ENCODE assay signal across 7 cellular contexts in the genomic region with DNA sequence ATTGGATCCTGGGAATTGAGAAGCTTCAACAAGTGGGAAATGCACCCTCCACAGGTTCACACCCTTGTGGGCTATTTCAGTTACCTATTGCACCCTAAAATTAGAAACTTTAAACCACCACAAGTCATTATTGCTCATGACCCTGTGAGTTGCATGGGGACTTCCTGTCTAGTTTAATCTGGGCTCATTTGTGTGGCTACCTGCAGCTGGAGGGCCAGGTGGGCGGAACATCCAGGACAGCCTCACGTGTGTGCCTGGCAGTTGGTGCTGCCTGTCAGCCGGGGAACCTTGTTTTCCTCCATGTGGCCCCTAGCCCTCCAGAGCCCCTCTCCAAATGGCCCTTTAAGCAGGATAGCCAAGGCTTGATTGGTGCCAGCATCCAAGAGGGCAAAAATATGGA.
DNase-seq lines count a peak whose midpoint lies in the region; ATAC-seq, FAIRE-seq and TF ChIP-seq lines count a peak whose summit lies in the region.
"Not testable (repeated sequence)": the region's sequence is repeated elsewhere in the genome, so short reads cannot be mapped to it uniquely, and the experiment has no call there.

No MANE protein-coding gene starts in this region.

- not testable (repeated sequence) for TF ChIP-seq RAD21 in GM12878 (IDR thresholded peaks at IDR 0.05; ENCODE audit: insufficient read depth, low read depth, low read length)

- H3K79me2 ChIP-seq in KMS-11 (ENCODE audit: insufficient read depth, low read depth); GM12878 (ENCODE audit: control insufficient read depth, insufficient read depth, low read length): not testable (repeated sequence)

- not testable (repeated sequence) for H3K27ac ChIP-seq in KMS-11; GM12878 (ENCODE audit: control insufficient read depth, insufficient read depth); transverse colon

- RAD21 ChIA-PET in GM12878 (lab: Charles Lee; ENCODE audit: unreplicated experiment) = not testable (repeated sequence)

- H3K9ac ChIP-seq in KMS-11; GM12878 (ENCODE audit: control insufficient read depth, insufficient read depth, low read length): not testable (repeated sequence)

- peak; percentile 56 for DNase-seq in GM06990 (ENCODE audit: extremely low read depth, insufficient read length)
- DNase-seq in GM12865 (ENCODE audit: low read depth) = peak; percentile 89
- DNase-seq in GM13976 (ENCODE audit: low spot score) = peak; percentile 12
- DNase-seq in NK-92 treated with Interleukin-12 subunit alpha and Interleukin-12 subunit beta, amount 100 ng/mL, for 24 hours (lab: John Stamatoyannopoulos, UW) = peak; percentile 24
- DNase-seq in GM12878 (ENCODE audit: low read depth, low spot score) = peak; percentile 33
- peak; percentile 9 for DNase-seq in transverse colon

- WGBS in GM12878 (ENCODE audit: insufficient coverage, insufficient replicate concordance, low lambda C conversion rate, missing lambda C conversion rate) = 2% methylated on average over 3 of the region's 3 CpGs
- WGBS in transverse colon (ENCODE audit: low coverage in 1 of 2), 2 donors = 94% methylated on average over 3 of the region's 3 CpGs; no CpG with 5 or more reads in 1 of the 2 donors

- H3K4me1 ChIP-seq in KMS-11 (ENCODE audit: low read depth, poor library complexity, severe bottlenecking) = peaks cover 10% of the 10 kb centered on the region
- H3K4me1 ChIP-seq in GM12878 (ENCODE audit: control insufficient read depth, insufficient read depth, low read length); transverse colon: not testable (repeated sequence)

- TF ChIP-seq EP300 in GM12878 (IDR thresholded peaks at IDR 0.05; ENCODE audit: borderline replicate concordance in 1 of 2, control insufficient read depth in 1 of 2, low read depth in 2 of 2, low read length in 2 of 2); transverse colon (IDR thresholded peaks at IDR 0.05; ENCODE audit: low read depth): not testable (repeated sequence)

- CTCF ChIA-PET in GM12878 (lab: Yijun Ruan, JAX) = not testable (repeated sequence)

- not testable (repeated sequence) for BruUV-seq in GM12878 (replicated peaks; lab: Mats Ljungman, UMichigan)

- not testable (repeated sequence) for H3K4me3 ChIP-seq in GM06990 (replicated peaks; ENCODE audit: low read depth, low read length); GM12865 (ENCODE audit: low read depth, low read length); KMS-11 (IDR thresholded peaks at IDR 0.05; ENCODE audit: insufficient read depth, low read depth, low read length); GM12878; transverse colon

- not testable (repeated sequence) for H3K27me3 ChIP-seq in GM06990 (replicated peaks; ENCODE audit: control insufficient read depth, insufficient read depth, low read length); KMS-11 (ENCODE audit: insufficient read depth, low read depth); GM12878 (replicated peaks in 1 of 2; ENCODE audit: control insufficient read depth in 2 of 2, insufficient read depth in 2 of 2, low read length in 1 of 2); transverse colon

- TF ChIP-seq POLR2A in GM12878 (IDR thresholded peaks at IDR 0.05; ENCODE audit: low read depth, low read length); transverse colon (IDR thresholded peaks at IDR 0.05): not testable (repeated sequence)

- SMC1A ChIA-PET in GM12878 (lab: Charles Lee; ENCODE audit: uncharacterized antibody, unreplicated experiment) = not testable (repeated sequence)

- H3K36me3 ChIP-seq in GM06990 (ENCODE audit: control insufficient read depth, insufficient read depth, low read length); KMS-11 (ENCODE audit: insufficient read depth); GM12878 (ENCODE audit: control insufficient read depth in 2 of 2, insufficient read depth in 2 of 2, low read length in 1 of 2); transverse colon: not testable (repeated sequence)

- not testable (repeated sequence) for ATAC-seq in GM12878

- H2AFZ ChIP-seq in KMS-11 (ENCODE audit: low read depth); GM12878 (ENCODE audit: control insufficient read depth, low read depth, low read length): not testable (repeated sequence)

- not testable (repeated sequence) for FAIRE-seq in GM12878 (lab: Jason Lieb, UNC)

- TF ChIP-seq CTCF in GM06990 (IDR thresholded peaks at IDR 0.05; ENCODE audit: insufficient read depth, low read length, poor library complexity, severe bottlenecking); GM12865 (IDR thresholded peaks at IDR 0.05; ENCODE audit: insufficient read depth, low read depth, low read length, missing control alignments); GM13976 (IDR thresholded peaks at IDR 0.05; ENCODE audit: borderline replicate concordance, control extremely low read depth, extremely low read depth, insufficient read depth, missing control alignments); KMS-11 (conservative IDR thresholded peaks at IDR 0.05; ENCODE audit: low read depth, low read length); GM12878 (IDR thresholded peaks at IDR 0.05 in 2 of 3, conservative IDR thresholded peaks at IDR 0.05 in 1 of 3; ENCODE audit: control insufficient read depth in 2 of 3, extremely low read depth in 1 of 3, insufficient read depth in 1 of 3, low read depth in 3 of 3, low read length in 3 of 3); transverse colon (IDR thresholded peaks at IDR 0.05): not testable (repeated sequence)

- POLR2A ChIA-PET in GM12878 (lab: Charles Lee) = not testable (repeated sequence)

- peak overlapping the region; percentile 13; the same call in 1 of the 2 replicates for H3K4me2 ChIP-seq in KMS-11
- peak overlapping the region; percentile 22; the same call in 1 of the 2 replicates for H3K4me2 ChIP-seq in GM12878 (ENCODE audit: control insufficient read depth, insufficient read depth)

- intact Hi-C loops in GM12878 (cut with micrococcal nuclease; ENCODE audit: unreplicated experiment); transverse colon (cut with DNase I; ENCODE audit: low total_unique reads): not testable (repeated sequence)

- in situ Hi-C loops in GM13976 (cut with MboI; ENCODE audit: low sequenced_read_pairs, unreplicated experiment); GM12878 (cut with MboI); transverse colon (cut with MboI; ENCODE audit: low pct_ligation_motif_present in 1 of 4, low pct_unique_long_range_greater_than_20kb in 1 of 4, low sequenced_read_pairs in 3 of 4): not testable (repeated sequence)

- H4K20me1 ChIP-seq in KMS-11 (ENCODE audit: insufficient read depth); GM12878 (ENCODE audit: control insufficient read depth, insufficient read depth): not testable (repeated sequence)

- H3K9me3 ChIP-seq in GM12878 (replicated peaks; ENCODE audit: control insufficient read depth, insufficient read depth, low read length); transverse colon: not testable (repeated sequence)

TF ChIP-seq in GM12878, 131 proteins besides CTCF, POLR2A, EP300 and RAD21 (continues in another document):
- TF ChIP-seq RUNX3 (IDR thresholded peaks at IDR 0.05; ENCODE audit: low read length) (peak; percentile 84), BCL11A (IDR thresholded peaks at IDR 0.05; ENCODE audit: low read depth, low read length) (peak; percentile 53), FOXM1 (IDR thresholded peaks at IDR 0.05; ENCODE audit: low read depth, low read length) (peak; percentile 55; the same call in 1 of the 2 replicates), SPI1 (IDR thresholded peaks at IDR 0.05; ENCODE audit: borderline replicate concordance, insufficient read depth, low read depth, low read length) (peak; percentile 15; the same call in 1 of the 2 replicates), EED (IDR thresholded peaks at IDR 0.05; ENCODE audit: low read depth) (peak; percentile 86), TCF3 (IDR thresholded peaks at IDR 0.05; ENCODE audit: borderline replicate concordance, insufficient read depth, low read depth, low read length) (peak; percentile 78; the same call in 1 of the 2 replicates), TCF12 (IDR thresholded peaks at IDR 0.05; ENCODE audit: low read depth, low read length) (peak; percentile 90), MTA3 (IDR thresholded peaks at IDR 0.05; ENCODE audit: borderline replicate concordance, low read length) (peak; percentile 53; the same call in 1 of the 2 replicates), EGR1 (IDR thresholded peaks at IDR 0.05; ENCODE audit: borderline replicate concordance in 1 of 2, low read depth in 2 of 2, low read length in 2 of 2) (peak in 1 of 2 experiments; percentile 73; a peak in 2 of 3 replicates), GABPA (IDR thresholded peaks at IDR 0.05; ENCODE audit: low read depth) (0 out of 2 replicates have a peak, but pooled peaks have one; percentile 35), MEF2A (IDR thresholded peaks at IDR 0.05; ENCODE audit: insufficient read depth, low read depth, low read length) (peak; percentile 86), ETV6 (conservative IDR thresholded peaks at IDR 0.05 in 1 of 2, IDR thresholded peaks at IDR 0.05 in 1 of 2; ENCODE audit: borderline replicate concordance in 1 of 2, low read depth in 1 of 2) (peak in 1 of 2 experiments; percentile 50; a peak in 1 of 4 replicates), JUNB (IDR thresholded peaks at IDR 0.05) (peak; percentile 40; the same call in 1 of the 2 replicates), MEF2B (IDR thresholded peaks at IDR 0.05; ENCODE audit: partially characterized antibody, poor library complexity, severe bottlenecking) (peak; percentile 49), ATF2 (IDR thresholded peaks at IDR 0.05; ENCODE audit: low read length) (peak; percentile 44; the same call in 1 of the 2 replicates)

Comparison
In these comparisons a context has a peak if more than half of its experiments do, and no peak if none do; other contexts are left out.
1. DNase-seq: peak in every context shown above with its lines; median percentile 89 in GM12865; 56 in GM06990; 33 in GM12878; 24 in NK-92 treated with Interleukin-12 subunit alpha and Interleukin-12 subunit beta, amount 100 ng/mL, for 24 hours; 12 in GM13976; 9 in transverse colon.